Comparison of ENCODE assay signal across 24 cellular contexts in genomic region chr1:119929643-119930310, GRCh38. TPM values are rescaled to one million over a fixed set of nuclear protein-coding genes. Genes with fewer than 3 reads are reported as not detected.
"Had no signal": no experiment of that assay in that cellular context is flagged by ENCODE, and none has a peak within 500 bp of the region (broad histone marks: within the 10 kb centered on the region; RNA-seq: fewer than 3 reads in every experiment).

No MANE protein-coding gene starts in this region.

- H3K27me3 ChIP-seq: dorsolateral prefrontal cortex, spleen, upper lobe of right lung had no signal

- DNase-seq: activated CD4-positive, CD25-positive, alpha-beta regulatory T cell treated with anti-CD3 and anti-CD28 coated beads, Interleukin-2, amount 50 U/mL, for 72 hours; activated gamma-delta T cell treated with Interleukin-2 at 50 U/mL for 16 hours; activated T-cell treated with anti-CD3 and anti-CD28 coated beads, Interleukin-2, amount 50 U/mL, for 1 hour; aorta; dorsolateral prefrontal cortex; effector memory CD8-positive, alpha-beta T cell; left ventricle myocardium inferior; natural killer cell; spleen; stimulated activated CD4-positive, alpha-beta T cell treated with anti-CD3 and anti-CD28 coated beads, Interleukin-4, amount 100 ng/mL, for 24 hours; stimulated activated naive CD4-positive, alpha-beta T cell treated with Interleukin-2 at 50 U/mL for 16 hours; T-helper 1 cell; upper lobe of right lung; WERI-Rb-1 had no signal

- FAIRE-seq: colon, endothelial cell of umbilical vein, TTC549 had no signal

- ATAC-seq: effector memory CD8-positive, alpha-beta T cell; natural killer cell; upper lobe of right lung had no signal

- H3K4me3 ChIP-seq: dorsolateral prefrontal cortex, left ventricle myocardium inferior, spleen, thoracic aorta, upper lobe of right lung had no signal

- H3K4me1 ChIP-seq: spleen, upper lobe of right lung had no signal

- H3K27ac ChIP-seq: dorsolateral prefrontal cortex, left ventricle myocardium inferior, spleen, thoracic aorta, upper lobe of right lung, WERI-Rb-1 had no signal

- H3K9me3 ChIP-seq: thoracic aorta, upper lobe of right lung had no signal

RNA-seq across cellular contexts. Expression of gene ADAM30, which starts 33.5 kb away (rescaled TPM):
- total RNA-seq: aorta, dorsolateral prefrontal cortex, endothelial cell of umbilical vein, glomerular endothelial cell, kidney epithelial cell, left ventricle myocardium inferior, lung microvascular endothelial cell, osteocyte, progenitor cell of endocrine pancreas, spleen, thoracic aorta, upper lobe of right lung had no signal
- polyA plus RNA-seq: adipose tissue, aorta, endothelial cell of umbilical vein, spleen had no signal
